12 cellular contexts compared by ENCODE assay signal in genomic region chr5:84791153-84791552, GRCh38.
"Had no signal": no experiment of that assay in that cellular context is flagged by ENCODE, and none has a peak within 500 bp of the region (broad histone marks: within the 10 kb centered on the region; RNA-seq: fewer than 3 reads in every experiment).

No MANE protein-coding gene starts in this region.

- H3K36me3 ChIP-seq: esophagus muscularis mucosa, spleen, transverse colon had no signal

- DNase-seq: activated effector memory CD4-positive, alpha-beta T cell treated with Interleukin-2 at 50 U/mL for 16 hours; activated T-cell treated with anti-CD3 and anti-CD28 coated beads, Interleukin-2, amount 50 U/mL, for 1 hour; amygdala; spleen; stimulated activated CD4-positive, alpha-beta T cell treated with anti-CD3 and anti-CD28 coated beads, Interleukin-1b, Interleukin-23, amount 100 ng/mL, for 48 hours; stimulated activated naive B cell treated with anti-CD40 and anti-IgM and Interleukin-4, amounts not matched to agents 10 μg/mL and 1 μg/mL and 100 μg/mL, for 72 hours; transverse colon had no signal

- H3K9me3 ChIP-seq: esophagus muscularis mucosa, transverse colon had no signal

- ATAC-seq: activated CD4-positive, CD25-positive, alpha-beta regulatory T cell treated with anti-CD3 and anti-CD28 coated beads, Interleukin-2, amount 50 U/mL, for 24 hours; activated naive CD4-positive, alpha-beta T cell treated with anti-CD3 and anti-CD28 coated beads, Interleukin-2, amount 50 U/mL, for 72 hours; sciatic nerve; SK-N-SH treated with all-trans-retinoic acid at 6 μM for 48 hours; stimulated activated naive B cell treated with anti-CD40 and anti-IgM and Interleukin-4, amounts not matched to agents 10 μg/mL and 1 μg/mL and 100 μg/mL, for 72 hours had no signal

- H3K4me3 ChIP-seq: esophagus muscularis mucosa, spleen, transverse colon had no signal

- H3K27ac ChIP-seq: esophagus muscularis mucosa, transverse colon had no signal

- H3K27me3 ChIP-seq: esophagus muscularis mucosa, spleen, transverse colon had no signal

- H3K4me1 ChIP-seq: esophagus muscularis mucosa, spleen, transverse colon had no signal
